In the genomic region with DNA sequence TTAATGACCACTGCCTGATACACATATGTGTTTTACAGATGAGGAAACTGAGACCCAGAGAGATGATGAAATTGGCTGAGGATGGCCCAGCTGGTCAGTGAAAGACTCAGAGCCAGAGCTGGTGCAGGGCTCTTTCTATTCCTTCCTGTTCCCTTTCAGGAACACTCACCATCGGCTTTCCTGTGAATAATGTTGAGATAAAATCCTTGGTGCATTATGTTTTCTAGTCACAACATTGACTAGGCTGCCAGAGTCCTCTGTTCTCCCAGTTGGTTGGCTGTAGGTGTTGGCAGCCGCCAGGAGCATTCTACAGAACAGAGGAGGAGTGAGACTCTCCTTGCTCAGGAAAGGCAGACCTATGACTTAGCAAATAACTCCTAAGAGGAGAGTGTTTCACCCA, we compare ENCODE assay signal across 23 cellular contexts. TPM values are rescaled to one million over a fixed set of nuclear protein-coding genes. Genes with fewer than 3 reads are reported as not detected.
A peak's percentile ranks its signal among the peaks of the same experiment; 100 is the strongest.
DNase-seq lines count a peak whose midpoint lies in the region; ATAC-seq and TF ChIP-seq lines count a peak whose summit lies in the region.
"Had no signal": no experiment of that assay in that cellular context is flagged by ENCODE, and none has a peak within 500 bp of the region (broad histone marks: within the 10 kb centered on the region; RNA-seq: fewer than 3 reads in every experiment).

No MANE protein-coding gene starts in this region.

- ATAC-seq in activated CD8-positive, alpha-beta T cell treated with anti-CD3 and anti-CD28 coated beads, Interleukin-2, amount 10 ng/mL, durations not matched to agents 7 days and 5 days = no peak
- no peak for ATAC-seq in activated CD8-positive, alpha-beta T cell treated with anti-CD3 and anti-CD28 coated beads for 36 hours
- ATAC-seq in right cardiac atrium = peak; percentile 47 to 51
- ATAC-seq in stimulated activated effector memory CD8-positive, alpha-beta T cell treated with anti-CD3 and anti-CD28 coated beads, Interleukin-12 subunit alpha, Interleukin-12 subunit beta, amount 100 ng/mL, for 72 hours = no peak
- ATAC-seq: left lobe of liver, T-helper 17 cell had no signal

- no peaks in the 10 kb centered on the region for H3K9me3 ChIP-seq in right cardiac atrium (ENCODE audit: control insufficient read depth, low read length)
- H3K9me3 ChIP-seq: mucosa of descending colon had no signal

- WGBS in right cardiac atrium = 42% methylated on average over 2 of the region's 2 CpGs

- no peak for DNase-seq in activated CD8-positive, alpha-beta T cell treated with anti-CD3 and anti-CD28 coated beads, Interleukin-2, amount 10 ng/mL, durations not matched to agents 7 days and 5 days
- DNase-seq in activated CD8-positive, alpha-beta T cell treated with anti-CD3 and anti-CD28 coated beads for 36 hours = no peak
- DNase-seq in right cardiac atrium (no peak), hippocampal formation (lab: John Stamatoyannopoulos, UW) (no peak), NCI-H345 treated with DMSO at 0.1 percent for 48 hours (lab: John Stamatoyannopoulos, UW; ENCODE audit: unreplicated experiment) (no peak)
- DNase-seq in stimulated activated effector memory CD8-positive, alpha-beta T cell treated with anti-CD3 and anti-CD28 coated beads, Interleukin-12 subunit alpha, Interleukin-12 subunit beta, amount 100 ng/mL, for 72 hours (ENCODE audit: low spot score in 2 of 2) = no peak
- DNase-seq in effector CD8-positive, alpha-beta T cell (lab: John Stamatoyannopoulos, UW) = no peak
- DNase-seq: 8988T; activated CD4-positive, alpha-beta T cell treated with anti-CD3 and anti-CD28 coated beads, Interleukin-2, amount 10 ng/mL, durations not matched to agents 7 days and 5 days; activated naive CD4-positive, alpha-beta T cell treated with anti-CD3 and anti-CD28 coated beads, Interleukin-2, amount 50 U/mL, for 16 hours; amygdala; caudate nucleus; COR-L47; mucosa of descending colon; NCI-H524; NK-92 treated with Interleukin-12 subunit alpha and Interleukin-12 subunit beta, amount 100 ng/mL, for 24 hours; T-helper 17 cell had no signal

- no peak for TF ChIP-seq CTCF in activated CD8-positive, alpha-beta T cell treated with anti-CD3 and anti-CD28 coated beads for 36 hours (IDR thresholded peaks at IDR 0.05)

- H3K4me3 ChIP-seq in right cardiac atrium (ENCODE audit: low read length) = no peak overlapping the region
- H3K4me3 ChIP-seq: mucosa of descending colon had no signal

- peaks cover 4% of the 10 kb centered on the region for H3K4me1 ChIP-seq in right cardiac atrium (ENCODE audit: control insufficient read depth, insufficient read depth, low read length)

- H3K27me3 ChIP-seq in right cardiac atrium (ENCODE audit: control insufficient read depth, insufficient read depth) = no peaks in the 10 kb centered on the region

- intact Hi-C loops in activated CD8-positive, alpha-beta T cell treated with anti-CD3 and anti-CD28 coated beads for 36 hours (cut with micrococcal nuclease) = no loop called here
- intact Hi-C loops in dendritic cell treated with granulocyte-macrophage colony-stimulating factor and Interleukin-4, amounts not matched to agents 40 ng/mL and 50 ng/mL, for 4 days (cut with micrococcal nuclease) = no loop called here
- intact Hi-C loops in right cardiac atrium (cut with DNase I) = no loop called here

- CTCF ChIA-PET in activated CD8-positive, alpha-beta T cell treated with anti-CD3 and anti-CD28 coated beads, Interleukin-2, amount 10 ng/mL, durations not matched to agents 7 days and 5 days (lab: Charles Lee) = interaction anchor here (1.1 kb wide), 1 partner anchor 492 kb away, joined by 3 read pairs; no protein-coding TSS in a partner anchor
- CTCF ChIA-PET in activated CD8-positive, alpha-beta T cell treated with anti-CD3 and anti-CD28 coated beads for 36 hours (lab: Charles Lee) = no interaction called here

- no peaks in the 10 kb centered on the region for H3K27me3 Mint-ChIP-seq in activated CD8-positive, alpha-beta T cell treated with anti-CD3 and anti-CD28 coated beads, Interleukin-2, amount 10 ng/mL, durations not matched to agents 7 days and 5 days (ENCODE audit: low read depth)
- no peaks in the 10 kb centered on the region for H3K27me3 Mint-ChIP-seq in activated CD8-positive, alpha-beta T cell treated with anti-CD3 and anti-CD28 coated beads for 36 hours
- H3K27me3 Mint-ChIP-seq in dendritic cell treated with granulocyte-macrophage colony-stimulating factor and Interleukin-4, amounts not matched to agents 40 ng/mL and 50 ng/mL, for 4 days = no peaks in the 10 kb centered on the region
- H3K27me3 Mint-ChIP-seq: T-helper 17 cell had no signal

- POLR2A ChIA-PET in activated CD8-positive, alpha-beta T cell treated with anti-CD3 and anti-CD28 coated beads, Interleukin-2, amount 10 ng/mL, durations not matched to agents 7 days and 5 days (lab: Charles Lee) = no interaction called here
- POLR2A ChIA-PET in activated CD8-positive, alpha-beta T cell treated with anti-CD3 and anti-CD28 coated beads for 36 hours (lab: Charles Lee) = no interaction called here

- no peak overlapping the region for H3K27ac ChIP-seq in right cardiac atrium (ENCODE audit: low read length)
- H3K27ac ChIP-seq: VCaP had no signal

- H3K27ac Mint-ChIP-seq in activated CD8-positive, alpha-beta T cell treated with anti-CD3 and anti-CD28 coated beads, Interleukin-2, amount 10 ng/mL, durations not matched to agents 7 days and 5 days = peak overlapping the region; percentile 13
- no peak overlapping the region for H3K27ac Mint-ChIP-seq in activated CD8-positive, alpha-beta T cell treated with anti-CD3 and anti-CD28 coated beads for 36 hours
- peak overlapping the region; percentile 81 for H3K27ac Mint-ChIP-seq in dendritic cell treated with granulocyte-macrophage colony-stimulating factor and Interleukin-4, amounts not matched to agents 40 ng/mL and 50 ng/mL, for 4 days
- peak overlapping the region; percentile 51 for H3K27ac Mint-ChIP-seq in stimulated activated effector memory CD8-positive, alpha-beta T cell treated with anti-CD3 and anti-CD28 coated beads, Interleukin-12 subunit alpha, Interleukin-12 subunit beta, amount 100 ng/mL, for 72 hours
- H3K27ac Mint-ChIP-seq: activated CD4-positive, alpha-beta T cell treated with anti-CD3 and anti-CD28 coated beads, Interleukin-2, amount 10 ng/mL, durations not matched to agents 7 days and 5 days; activated T-helper 1 cell treated with anti-CD3 and anti-CD28 coated beads, Interleukin-12 subunit alpha, Interleukin-12 subunit beta, Interleukin-2, Interleukin-4 antibody, amounts not matched to agents 30 ng/mL and 10 ng/mL and 1 ng/mL, durations not matched to agents 14 hours and 24 hours and 36 hours; B cell had no signal

- no peak overlapping the region for H3K4me3 Mint-ChIP-seq in activated CD8-positive, alpha-beta T cell treated with anti-CD3 and anti-CD28 coated beads, Interleukin-2, amount 10 ng/mL, durations not matched to agents 7 days and 5 days
- H3K4me3 Mint-ChIP-seq in activated CD8-positive, alpha-beta T cell treated with anti-CD3 and anti-CD28 coated beads for 36 hours = no peak overlapping the region
- no peak overlapping the region for H3K4me3 Mint-ChIP-seq in dendritic cell treated with granulocyte-macrophage colony-stimulating factor and Interleukin-4, amounts not matched to agents 40 ng/mL and 50 ng/mL, for 4 days
- no peak overlapping the region for H3K4me3 Mint-ChIP-seq in stimulated activated effector memory CD8-positive, alpha-beta T cell treated with anti-CD3 and anti-CD28 coated beads, Interleukin-12 subunit alpha, Interleukin-12 subunit beta, amount 100 ng/mL, for 72 hours
- H3K4me3 Mint-ChIP-seq: activated CD4-positive, alpha-beta T cell treated with anti-CD3 and anti-CD28 coated beads, Interleukin-2, amount 10 ng/mL, durations not matched to agents 7 days and 5 days; activated T-helper 1 cell treated with anti-CD3 and anti-CD28 coated beads, Interleukin-12 subunit alpha, Interleukin-12 subunit beta, Interleukin-2, Interleukin-4 antibody, amounts not matched to agents 30 ng/mL and 10 ng/mL and 1 ng/mL, durations not matched to agents 14 hours and 24 hours and 36 hours; B cell; nephron; T-helper 17 cell had no signal

- H3K36me3 Mint-ChIP-seq in activated CD8-positive, alpha-beta T cell treated with anti-CD3 and anti-CD28 coated beads, Interleukin-2, amount 10 ng/mL, durations not matched to agents 7 days and 5 days (ENCODE audit: low read depth) = no peaks in the 10 kb centered on the region
- no peaks in the 10 kb centered on the region for H3K36me3 Mint-ChIP-seq in activated CD8-positive, alpha-beta T cell treated with anti-CD3 and anti-CD28 coated beads for 36 hours (ENCODE audit: low read depth)
- H3K36me3 Mint-ChIP-seq in dendritic cell treated with granulocyte-macrophage colony-stimulating factor and Interleukin-4, amounts not matched to agents 40 ng/mL and 50 ng/mL, for 4 days (ENCODE audit: low read depth) = peaks cover 100% of the 10 kb centered on the region
- no peaks in the 10 kb centered on the region for H3K36me3 Mint-ChIP-seq in stimulated activated effector memory CD8-positive, alpha-beta T cell treated with anti-CD3 and anti-CD28 coated beads, Interleukin-12 subunit alpha, Interleukin-12 subunit beta, amount 100 ng/mL, for 72 hours

- H3K4me1 Mint-ChIP-seq in activated CD8-positive, alpha-beta T cell treated with anti-CD3 and anti-CD28 coated beads, Interleukin-2, amount 10 ng/mL, durations not matched to agents 7 days and 5 days (ENCODE audit: low read depth) = peaks cover 10% of the 10 kb centered on the region
- peaks cover 7% of the 10 kb centered on the region for H3K4me1 Mint-ChIP-seq in activated CD8-positive, alpha-beta T cell treated with anti-CD3 and anti-CD28 coated beads for 36 hours (ENCODE audit: low read depth)
- H3K4me1 Mint-ChIP-seq in dendritic cell treated with granulocyte-macrophage colony-stimulating factor and Interleukin-4, amounts not matched to agents 40 ng/mL and 50 ng/mL, for 4 days (ENCODE audit: low read depth) = peaks cover 86% of the 10 kb centered on the region
- peaks cover 20% of the 10 kb centered on the region for H3K4me1 Mint-ChIP-seq in stimulated activated effector memory CD8-positive, alpha-beta T cell treated with anti-CD3 and anti-CD28 coated beads, Interleukin-12 subunit alpha, Interleukin-12 subunit beta, amount 100 ng/mL, for 72 hours
- H3K4me1 Mint-ChIP-seq: B cell had no signal

- H3K9me3 Mint-ChIP-seq in activated CD8-positive, alpha-beta T cell treated with anti-CD3 and anti-CD28 coated beads, Interleukin-2, amount 10 ng/mL, durations not matched to agents 7 days and 5 days (ENCODE audit: insufficient read depth) = no peaks in the 10 kb centered on the region
- no peaks in the 10 kb centered on the region for H3K9me3 Mint-ChIP-seq in activated CD8-positive, alpha-beta T cell treated with anti-CD3 and anti-CD28 coated beads for 36 hours
- H3K9me3 Mint-ChIP-seq in dendritic cell treated with granulocyte-macrophage colony-stimulating factor and Interleukin-4, amounts not matched to agents 40 ng/mL and 50 ng/mL, for 4 days = no peaks in the 10 kb centered on the region
- no peaks in the 10 kb centered on the region for H3K9me3 Mint-ChIP-seq in stimulated activated effector memory CD8-positive, alpha-beta T cell treated with anti-CD3 and anti-CD28 coated beads, Interleukin-12 subunit alpha, Interleukin-12 subunit beta, amount 100 ng/mL, for 72 hours
- H3K9me3 Mint-ChIP-seq: activated CD4-positive, alpha-beta T cell treated with anti-CD3 and anti-CD28 coated beads, Interleukin-2, amount 10 ng/mL, durations not matched to agents 7 days and 5 days; activated T-helper 1 cell treated with anti-CD3 and anti-CD28 coated beads, Interleukin-12 subunit alpha, Interleukin-12 subunit beta, Interleukin-2, Interleukin-4 antibody, amounts not matched to agents 30 ng/mL and 10 ng/mL and 1 ng/mL, durations not matched to agents 14 hours and 24 hours and 36 hours; nephron had no signal

RNA-seq across cellular contexts. Expression of a gene that starts 14.8 kb away (rescaled TPM):
- total RNA-seq in activated CD8-positive, alpha-beta T cell treated with anti-CD3 and anti-CD28 coated beads, Interleukin-2, amount 10 ng/mL, durations not matched to agents 7 days and 5 days = not detected
- total RNA-seq in activated CD8-positive, alpha-beta T cell treated with anti-CD3 and anti-CD28 coated beads for 36 hours = not detected
- 10 to 100 TPM; 41.6 to 60.4 (median 51.2) TPM for total RNA-seq in right cardiac atrium
- polyA plus RNA-seq in right cardiac atrium = 44.1 TPM
- total RNA-seq: activated T-helper 1 cell treated with anti-CD3 and anti-CD28 coated beads, Interleukin-12 subunit alpha, Interleukin-12 subunit beta, Interleukin-2, Interleukin-4 antibody, amounts not matched to agents 30 ng/mL and 10 ng/mL and 1 ng/mL, durations not matched to agents 14 hours and 24 hours and 36 hours had no signal

Comparison
In these comparisons a context has a peak if more than half of its experiments do, and no peak if none do; other contexts are left out.
1. ATAC-seq: peak in right cardiac atrium (2 of 2); none in activated CD8-positive, alpha-beta T cell treated with anti-CD3 and anti-CD28 coated beads, Interleukin-2, amount 10 ng/mL, durations not matched to agents 7 days and 5 days (single experiment), activated CD8-positive, alpha-beta T cell treated with anti-CD3 and anti-CD28 coated beads for 36 hours (single experiment) and stimulated activated effector memory CD8-positive, alpha-beta T cell treated with anti-CD3 and anti-CD28 coated beads, Interleukin-12 subunit alpha, Interleukin-12 subunit beta, amount 100 ng/mL, for 72 hours (single experiment).
2. RNA of a gene that starts 14.8 kb away (total RNA-seq): 41.6 to 60.4 TPM in right cardiac atrium; not detected in activated CD8-positive, alpha-beta T cell treated with anti-CD3 and anti-CD28 coated beads, Interleukin-2, amount 10 ng/mL, durations not matched to agents 7 days and 5 days and not detected in activated CD8-positive, alpha-beta T cell treated with anti-CD3 and anti-CD28 coated beads for 36 hours; every median in the first group is over 10 times any median in the second.